In the genomic region with DNA sequence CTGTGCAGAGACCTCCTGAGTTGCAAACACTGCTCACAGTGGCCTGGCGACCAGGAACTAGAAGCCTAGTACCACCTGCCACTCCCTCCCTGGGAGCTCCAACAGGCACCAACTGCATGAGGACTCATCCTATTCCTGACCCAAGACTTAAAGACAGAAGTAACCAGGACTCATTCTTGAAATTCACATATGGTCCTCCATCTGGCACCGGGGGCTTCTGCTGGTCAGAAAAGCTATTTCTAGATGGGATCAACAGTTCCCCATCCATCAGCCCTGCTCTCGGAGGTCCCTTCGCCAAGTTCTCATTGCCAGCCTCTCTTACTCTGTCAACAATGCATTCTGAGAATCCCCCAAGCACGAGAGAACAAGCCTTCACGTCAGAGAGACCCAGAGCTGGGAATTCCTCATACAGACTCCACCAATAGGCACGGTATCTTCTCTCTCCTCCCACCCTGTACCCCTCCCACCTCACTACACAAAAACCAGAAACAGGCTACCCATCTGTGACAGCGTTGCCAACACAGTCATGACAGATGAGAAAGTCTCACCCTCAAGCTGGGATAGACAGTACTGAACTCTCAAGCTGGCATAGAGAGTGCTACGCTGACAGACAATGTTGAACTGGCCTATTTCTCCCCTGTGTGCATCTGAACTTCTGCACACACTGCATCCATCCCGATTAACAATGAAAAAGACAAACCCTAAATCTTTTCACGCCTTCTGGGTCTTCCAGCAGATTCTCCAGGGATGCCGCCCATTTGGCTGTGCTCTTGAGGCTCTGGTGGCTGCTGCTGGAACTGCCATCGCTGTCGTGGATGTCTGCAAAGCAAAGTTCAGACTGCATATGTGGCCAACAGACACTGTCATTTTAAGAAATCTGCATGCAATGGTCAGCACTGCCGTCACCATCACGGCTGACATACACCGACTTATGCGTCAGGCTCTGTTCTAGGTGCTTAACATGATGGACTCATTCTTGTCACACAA, we compare ENCODE assay signal across 10 cellular contexts. TPM values are rescaled to one million over a fixed set of nuclear protein-coding genes. Genes with fewer than 3 reads are reported as not detected.
A peak's percentile ranks its signal among the peaks of the same experiment; 100 is the strongest.
DNase-seq lines count a peak whose midpoint lies in the region; ATAC-seq, FAIRE-seq and TF ChIP-seq lines count a peak whose summit lies in the region.
"Had no signal": no experiment of that assay in that cellular context is flagged by ENCODE, and none has a peak within 500 bp of the region (broad histone marks: within the 10 kb centered on the region; RNA-seq: fewer than 3 reads in every experiment).

No MANE protein-coding gene starts in this region.

- H3K36me3 Mint-ChIP-seq in activated CD4-positive, alpha-beta T cell treated with anti-CD3 and anti-CD28 coated beads, Interleukin-2, amount 10 ng/mL, durations not matched to agents 7 days and 5 days (ENCODE audit: low read depth): peaks cover 63% of the 10 kb centered on the region

- no peak overlapping the region for H2AFZ ChIP-seq in GM12878 (ENCODE audit: control insufficient read depth, low read depth, low read length)

- TF ChIP-seq EP300 in GM12878 (IDR thresholded peaks at IDR 0.05; ENCODE audit: borderline replicate concordance in 1 of 2, control insufficient read depth in 1 of 2, low read depth in 2 of 2, low read length in 2 of 2): no peak

- no peaks in the 10 kb centered on the region for H4K20me1 ChIP-seq in GM12878 (ENCODE audit: control insufficient read depth, insufficient read depth)

- no peak overlapping the region for H3K4me3 Mint-ChIP-seq in activated CD4-positive, alpha-beta T cell treated with anti-CD3 and anti-CD28 coated beads, Interleukin-2, amount 10 ng/mL, durations not matched to agents 7 days and 5 days
- H3K4me3 Mint-ChIP-seq: central memory CD8-positive, alpha-beta T cell had no signal

- peaks cover 17 to 23% of the 10 kb centered on the region in 2 experiments; a peak in 3 of 4 replicates for H3K36me3 ChIP-seq in GM12878 (ENCODE audit: control insufficient read depth in 2 of 2, insufficient read depth in 2 of 2, low read length in 1 of 2)
- H3K36me3 ChIP-seq in ascending aorta: peaks cover 0 to 3% of the 10 kb centered on the region in 2 donors

- no peak for TF ChIP-seq RAD21 in GM12878 (IDR thresholded peaks at IDR 0.05; ENCODE audit: insufficient read depth, low read depth, low read length)

- H3K4me3 ChIP-seq in NB4 (ENCODE audit: low read depth, low read length) (no peak overlapping the region), GM12878 (no peak overlapping the region), retinal pigment epithelial cell (ENCODE audit: low read length) (no peak overlapping the region), ascending aorta (no peak overlapping the region)

- POLR2A ChIA-PET in activated CD4-positive, alpha-beta T cell treated with anti-CD3 and anti-CD28 coated beads, Interleukin-2, amount 10 ng/mL, durations not matched to agents 7 days and 5 days (lab: Charles Lee): no interaction called here
- POLR2A ChIA-PET in GM12878 (lab: Charles Lee): interaction anchor here (1.0 to 1.6 kb wide), 2 partner anchors 9 to 11 kb away, joined by 4 to 5 read pairs; no protein-coding TSS in a partner anchor

- peaks cover 42% of the 10 kb centered on the region for H3K4me1 Mint-ChIP-seq in activated CD4-positive, alpha-beta T cell treated with anti-CD3 and anti-CD28 coated beads, Interleukin-2, amount 10 ng/mL, durations not matched to agents 7 days and 5 days

- BruUV-seq in GM12878 (replicated peaks; lab: Mats Ljungman, UMichigan): no TSS peak

- intact Hi-C loops in GM12878 (cut with micrococcal nuclease; ENCODE audit: unreplicated experiment) (no loop called here), ascending aorta (cut with DNase I) (no loop called here)

- peaks cover 30% of the 10 kb centered on the region for H3K79me2 ChIP-seq in GM12878 (ENCODE audit: control insufficient read depth, insufficient read depth, low read length)

- TF ChIP-seq CTCF in NB4 (IDR thresholded peaks at IDR 0.05; ENCODE audit: low read depth, low read length) (peak; percentile 22), GM12878 (IDR thresholded peaks at IDR 0.05 in 2 of 3, conservative IDR thresholded peaks at IDR 0.05 in 1 of 3; ENCODE audit: control insufficient read depth in 2 of 3, extremely low read depth in 1 of 3, insufficient read depth in 1 of 3, low read depth in 3 of 3, low read length in 3 of 3) (peak in 1 of 3 experiments; percentile 24; a peak in 2 of 6 replicates), retinal pigment epithelial cell (conservative IDR thresholded peaks at IDR 0.05; ENCODE audit: low read depth, low read length) (peak; percentile 24), ascending aorta (IDR thresholded peaks at IDR 0.05) (no peak)

- peak; percentile 65 for ATAC-seq in GM12878

- no peak for DNase-seq in activated CD4-positive, alpha-beta T cell treated with anti-CD3 and anti-CD28 coated beads, Interleukin-2, amount 10 ng/mL, durations not matched to agents 7 days and 5 days
- DNase-seq in activated CD4-positive, alpha-beta T cell treated with anti-CD3 and anti-CD28 coated beads for 4 hours: no peak
- DNase-seq in NB4 (ENCODE audit: low read depth) (no peak), GM12878 (ENCODE audit: low read depth, low spot score) (no peak), retinal pigment epithelial cell (ENCODE audit: low read depth) (no peak), ascending aorta (ENCODE audit: low spot score in 2 of 2) (no peak), NCI-H2081 treated with DMSO at 0.1 percent for 48 hours (lab: John Stamatoyannopoulos, UW) (no peak), NCI-H2196 treated with DMSO at 0.1 percent for 48 hours (lab: John Stamatoyannopoulos, UW; ENCODE audit: unreplicated experiment) (no peak)

- 67% methylated on average over 18 of the region's 18 CpGs for WGBS in GM12878 (ENCODE audit: insufficient coverage, insufficient replicate concordance, low lambda C conversion rate, missing lambda C conversion rate)

- no peak overlapping the region for H3K4me2 ChIP-seq in GM12878 (ENCODE audit: control insufficient read depth, insufficient read depth)

- H3K27me3 Mint-ChIP-seq in activated CD4-positive, alpha-beta T cell treated with anti-CD3 and anti-CD28 coated beads, Interleukin-2, amount 10 ng/mL, durations not matched to agents 7 days and 5 days: no peaks in the 10 kb centered on the region
- H3K27me3 Mint-ChIP-seq: central memory CD8-positive, alpha-beta T cell had no signal

- H3K27ac Mint-ChIP-seq in activated CD4-positive, alpha-beta T cell treated with anti-CD3 and anti-CD28 coated beads, Interleukin-2, amount 10 ng/mL, durations not matched to agents 7 days and 5 days: peak overlapping the region; percentile 39

- no peak overlapping the region for H3K9ac ChIP-seq in GM12878 (ENCODE audit: control insufficient read depth, insufficient read depth, low read length)

- H3K27me3 ChIP-seq in GM12878 (replicated peaks in 1 of 2; ENCODE audit: control insufficient read depth in 2 of 2, insufficient read depth in 2 of 2, low read length in 1 of 2) (no peaks in the 10 kb centered on the region), ascending aorta (no peaks in the 10 kb centered on the region)

- in situ Hi-C loops in GM12878 (cut with MboI): no loop called here

- H3K9me3 ChIP-seq in GM12878 (replicated peaks; ENCODE audit: control insufficient read depth, insufficient read depth, low read length) (no peaks in the 10 kb centered on the region), ascending aorta (no peaks in the 10 kb centered on the region)

- FAIRE-seq in GM12878 (lab: Jason Lieb, UNC): no peak
- FAIRE-seq: islet of Langerhans had no signal

- CTCF ChIA-PET in activated CD4-positive, alpha-beta T cell treated with anti-CD3 and anti-CD28 coated beads, Interleukin-2, amount 10 ng/mL, durations not matched to agents 7 days and 5 days (lab: Charles Lee): interaction anchor here (0.6 to 2.0 kb wide), 11 partner anchors 7 to 407 kb away, joined by 3 to 7 read pairs (median 3); a partner anchor contains a TSS
- CTCF ChIA-PET in GM12878 (lab: Yijun Ruan, JAX): interaction anchor here (0.5 to 2.0 kb wide), 6 partner anchors 8 to 111 kb away, joined by 3 to 8 read pairs (median 4); a partner anchor contains a TSS

- RAD21 ChIA-PET in GM12878 (lab: Charles Lee; ENCODE audit: unreplicated experiment): interaction anchor here (0.9 to 1.3 kb wide), 3 partner anchors 8 to 13 kb away, joined by 3 to 4 read pairs (median 3); no protein-coding TSS in a partner anchor

- H3K27ac ChIP-seq in GM12878 (ENCODE audit: control insufficient read depth, insufficient read depth): no peak overlapping the region; the same call in 1 of the 2 replicates
- H3K27ac ChIP-seq in ascending aorta: no peak overlapping the region

- SMC1A ChIA-PET in GM12878 (lab: Charles Lee; ENCODE audit: uncharacterized antibody, unreplicated experiment): interaction anchor here (1.0 to 1.9 kb wide), 2 partner anchors 11 to 14 kb away, joined by 3 to 12 read pairs; no protein-coding TSS in a partner anchor

- H3K9me3 Mint-ChIP-seq in activated CD4-positive, alpha-beta T cell treated with anti-CD3 and anti-CD28 coated beads, Interleukin-2, amount 10 ng/mL, durations not matched to agents 7 days and 5 days: no peaks in the 10 kb centered on the region
- H3K9me3 Mint-ChIP-seq: central memory CD8-positive, alpha-beta T cell had no signal

- TF ChIP-seq POLR2A in NB4 (IDR thresholded peaks at IDR 0.05; ENCODE audit: extremely low read depth, insufficient read length) (no peak), GM12878 (IDR thresholded peaks at IDR 0.05; ENCODE audit: low read depth, low read length) (no peak)

- no peaks in the 10 kb centered on the region; the same call in 1 of the 2 replicates for H3K4me1 ChIP-seq in GM12878 (ENCODE audit: control insufficient read depth, insufficient read depth, low read length)
- H3K4me1 ChIP-seq in ascending aorta: peaks cover 0 to 4% of the 10 kb centered on the region in 2 donors

RNA-seq across cellular contexts. Expression of a gene that starts 15.6 kb away (rescaled TPM):
- total RNA-seq in activated CD4-positive, alpha-beta T cell treated with anti-CD3 and anti-CD28 coated beads, Interleukin-2, amount 10 ng/mL, durations not matched to agents 7 days and 5 days: 100 to 1,000 TPM; 151 to 172 TPM
- total RNA-seq in GM12878 (2013; cell fraction: nucleolus; rRNA removed): 17.2 and 20.2 TPM in 2 replicates
- total RNA-seq in GM12878 (2014; rRNA removed) (97.4 and 102 TPM in 2 replicates), GM12878 (2014; rRNA removed; fragmentation: Illumina TruSeq; extraction: Trizol) (124 and 131 TPM in 2 replicates), GM12878 (2021) (114 and 128 TPM in 2 replicates), ascending aorta (42.9 TPM)
- polyA plus RNA-seq in GM12878 (2011; ENCODE audit: low read depth): 113 TPM
- polyA plus RNA-seq in GM12878 (2011; rRNA removed) (186 and 284 TPM in 2 replicates), GM12878 (2014; fragmentation: Illumina TruSeq; extraction: Trizol) (193 and 226 TPM in 2 replicates), GM12878 (2014; fragmentation: Nextera tagmentation; extraction: Ambion mirVana) (100 to 1,000 TPM in 1 of 2 experiments, 10 to 100 TPM in 1; 72.8 to 134 TPM), GM12878 (2014; rRNA removed) (134 and 157 TPM in 2 replicates), GM12878 (2016; fragmentation: Nextera tagmentation; extraction: Ambion mirVana) (100 to 1,000 TPM; 116 to 123 TPM)
- polyA plus RNA-seq in GM12878 (2011; cell fraction: cytosol; rRNA removed): 71.0 and 87.2 TPM in 2 replicates
- polyA plus RNA-seq in GM12878 (2011; cell fraction: nucleus; rRNA removed): 39.4 and 46.2 TPM in 2 replicates
- polyA plus RNA-seq in GM12878 (2012): 162 and 180 TPM in 2 replicates
- polyA minus RNA-seq in GM12878 (2011; rRNA and poly(A)+ RNA removed): 38.0 and 39.4 TPM in 2 replicates
- 34.1 and 34.9 TPM in 2 replicates for polyA minus RNA-seq in GM12878 (2011; cell fraction: cytosol; rRNA and poly(A)+ RNA removed)
- 8.6 and 10.7 TPM in 2 replicates for polyA minus RNA-seq in GM12878 (2011; cell fraction: nucleus; rRNA and poly(A)+ RNA removed)

Comparison
In these comparisons a context has a peak if more than half of its experiments do, and no peak if none do; other contexts are left out.
1. CTCF ChIP-seq: peak in NB4 (single experiment) and retinal pigment epithelial cell (single experiment); none in ascending aorta (0 of 3).